Comparison of ENCODE assay signal across 16 cellular contexts in the genomic region with DNA sequence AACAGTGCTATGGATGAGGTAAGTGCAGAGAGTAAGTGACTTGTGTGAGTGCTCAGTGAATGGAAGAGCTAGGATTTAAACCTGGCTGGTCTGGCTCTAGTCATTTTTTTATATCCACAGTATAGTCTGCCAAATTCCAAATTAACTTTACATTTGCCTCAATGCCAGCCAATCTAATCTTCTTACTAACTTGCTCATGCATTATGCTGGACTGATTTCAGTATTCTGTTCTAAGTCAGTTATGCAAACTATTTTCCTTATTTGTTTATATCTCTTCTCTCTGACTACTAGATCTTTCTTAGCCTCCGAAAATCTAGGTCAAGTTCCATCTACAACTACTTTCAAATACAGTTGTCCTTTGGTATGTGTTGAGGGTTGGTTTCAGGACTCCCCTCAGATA.
A peak's percentile ranks its signal among the peaks of the same experiment; 100 is the strongest.
DNase-seq lines count a peak whose midpoint lies in the region; ATAC-seq, FAIRE-seq and TF ChIP-seq lines count a peak whose summit lies in the region.
"Had no signal": no experiment of that assay in that cellular context is flagged by ENCODE, and none has a peak within 500 bp of the region (broad histone marks: within the 10 kb centered on the region; RNA-seq: fewer than 3 reads in every experiment).

No MANE protein-coding gene starts in this region.

- H3K9ac ChIP-seq in SK-N-SH = no peak overlapping the region
- no peak overlapping the region for H3K9ac ChIP-seq in astrocyte (ENCODE audit: low read length)

- POLR2A ChIA-PET in SK-N-SH (lab: Yijun Ruan, JAX) = interaction anchor here (0.7 kb wide), 1 partner anchor 133 kb away, joined by 3 read pairs; a partner anchor contains a TSS

- H3K9me2 ChIP-seq in SK-N-SH = no peaks in the 10 kb centered on the region

- no peaks in the 10 kb centered on the region for H3K27me3 Mint-ChIP-seq in astrocyte (ENCODE audit: low read depth, unreplicated experiment)
- H3K27me3 Mint-ChIP-seq: IgD-negative memory B cell had no signal

- H3K4me1 ChIP-seq in SK-N-SH (ENCODE audit: control insufficient read depth in 1 of 2, insufficient read depth in 2 of 2, low read depth in 1 of 2, low read length in 1 of 2) = no peaks in the 10 kb centered on the region
- H3K4me1 ChIP-seq in astrocyte (ENCODE audit: insufficient read depth, low read length) = no peaks in the 10 kb centered on the region
- H3K4me1 ChIP-seq: SJCRH30 had no signal

- no peak overlapping the region for H3K4me3 Mint-ChIP-seq in astrocyte (ENCODE audit: unreplicated experiment)
- H3K4me3 Mint-ChIP-seq: IgD-negative memory B cell had no signal

- H3K27ac Mint-ChIP-seq in astrocyte (ENCODE audit: unreplicated experiment) = no peak overlapping the region
- H3K27ac Mint-ChIP-seq: IgD-negative memory B cell had no signal

- no peaks in the 10 kb centered on the region for H3K9me3 Mint-ChIP-seq in astrocyte (ENCODE audit: unreplicated experiment)

- H4K20me1 ChIP-seq in SK-N-SH (ENCODE audit: insufficient read depth) (no peaks in the 10 kb centered on the region), astrocyte (ENCODE audit: insufficient read depth, low read length) (no peaks in the 10 kb centered on the region)

- no peak overlapping the region for H3K4me3 ChIP-seq in SK-N-SH (ENCODE audit: low read depth in 2 of 2, low read length in 1 of 2)
- no peak overlapping the region for H3K4me3 ChIP-seq in astrocyte (ENCODE audit: insufficient read depth, low read depth, low read length)
- H3K4me3 ChIP-seq in retinal pigment epithelial cell (ENCODE audit: low read length) = no peak overlapping the region
- H3K4me3 ChIP-seq: SJCRH30 had no signal

- no peak for DNase-seq in SK-N-SH
- peak; percentile 18 for DNase-seq in astrocyte (ENCODE audit: low read depth)
- peak; percentile 83 for DNase-seq in fibroblast of peridontal ligament (ENCODE audit: extremely low read depth)
- peak; percentile 57 for DNase-seq in retinal pigment epithelial cell (ENCODE audit: low read depth)
- DNase-seq in hepatic stellate cell (ENCODE audit: low spot score) = no peak
- DNase-seq in cerebellar nuclear complex (lab: John Stamatoyannopoulos, UW) = no peak
- DNase-seq in NCI-H1092 treated with DMSO at 0.1 percent for 48 hours (lab: John Stamatoyannopoulos, UW) = no peak
- DNase-seq: H7, NCI-H1417, NCI-H1930, NCI-H774, SJCRH30 had no signal

- H3K4me1 Mint-ChIP-seq in astrocyte (ENCODE audit: low read depth, unreplicated experiment) = no peaks in the 10 kb centered on the region

- H3K36me3 ChIP-seq in SK-N-SH (replicated peaks in 1 of 2; ENCODE audit: control insufficient read depth in 1 of 2, insufficient read depth in 2 of 2, low read length in 1 of 2) (no peaks in the 10 kb centered on the region), astrocyte (ENCODE audit: insufficient read depth, low read length) (no peaks in the 10 kb centered on the region)
- H3K36me3 ChIP-seq: SJCRH30 had no signal

- TF ChIP-seq CTCF in SK-N-SH (IDR thresholded peaks at IDR 0.05) (no peak), astrocyte (IDR thresholded peaks at IDR 0.05; ENCODE audit: insufficient read depth, low read depth, low read length) (no peak), retinal pigment epithelial cell (conservative IDR thresholded peaks at IDR 0.05; ENCODE audit: low read depth, low read length) (no peak)

- no peaks in the 10 kb centered on the region for H3K9me3 ChIP-seq in SK-N-SH
- no peaks in the 10 kb centered on the region for H3K9me3 ChIP-seq in astrocyte (ENCODE audit: insufficient read depth, low read depth, low read length)
- H3K9me3 ChIP-seq: SJCRH30 had no signal

- H3K36me3 Mint-ChIP-seq in astrocyte (ENCODE audit: low read depth, unreplicated experiment) = no peaks in the 10 kb centered on the region

- no peak for TF ChIP-seq RAD21 in SK-N-SH (IDR thresholded peaks at IDR 0.05; ENCODE audit: low read length)

- no peak for FAIRE-seq in astrocyte (lab: Jason Lieb, UNC)

- H3K79me2 ChIP-seq in SK-N-SH (ENCODE audit: insufficient read depth) (no peaks in the 10 kb centered on the region), astrocyte (ENCODE audit: insufficient read depth, low read length) (no peaks in the 10 kb centered on the region)

- CTCF ChIA-PET in SK-N-SH (lab: Yijun Ruan, JAX) = no interaction called here

- peak; percentile 78 for ATAC-seq in SK-N-SH treated with all-trans-retinoic acid at 6 μM for 48 hours

- no peaks in the 10 kb centered on the region for H3K27me3 ChIP-seq in SK-N-SH (ENCODE audit: insufficient read depth)
- no peaks in the 10 kb centered on the region for H3K27me3 ChIP-seq in astrocyte (ENCODE audit: insufficient read depth, low read length)
- H3K27me3 ChIP-seq: SJCRH30 had no signal

- H3K27ac ChIP-seq in SK-N-SH (ENCODE audit: low read depth in 2 of 2, low read length in 1 of 2) = no peak overlapping the region
- no peak overlapping the region for H3K27ac ChIP-seq in astrocyte (ENCODE audit: low read depth, low read length)
- H3K27ac ChIP-seq: 22Rv1, C4-2B, SJCRH30 had no signal

- no peak overlapping the region for H2AFZ ChIP-seq in SK-N-SH (ENCODE audit: low read depth)
- no peak overlapping the region for H2AFZ ChIP-seq in astrocyte (ENCODE audit: low read depth, low read length)

- no peaks in the 10 kb centered on the region for H3F3A ChIP-seq in SK-N-SH (replicated peaks; ENCODE audit: insufficient read depth)

- 63% methylated on average over 1 of the region's 1 CpG for whole genome bisulfite sequencing in SK-N-SH (ENCODE audit: low lambda C conversion rate)

- no peak for TF ChIP-seq EP300 in SK-N-SH (IDR thresholded peaks at IDR 0.05; ENCODE audit: borderline replicate concordance in 1 of 2, low read depth in 1 of 2, low read length in 1 of 2)

- no peak overlapping the region for H3K4me2 ChIP-seq in SK-N-SH
- no peak overlapping the region for H3K4me2 ChIP-seq in astrocyte (ENCODE audit: low read length)

TF ChIP-seq in SK-N-SH treated with all-trans-retinoic acid at 6 μM for 48 hours, 23 proteins besides CTCF, POLR2A, EP300 and RAD21 (continues in another document):
- TF ChIP-seq ZC3H10 (CRISPR knock-in tag; IDR thresholded peaks at IDR 0.05) (no peak), ARNTL (CRISPR knock-in tag; IDR thresholded peaks at IDR 0.05; ENCODE audit: borderline replicate concordance, low read depth) (no peak), RARB (CRISPR knock-in tag; IDR thresholded peaks at IDR 0.05) (no peak), TCF4 (CRISPR knock-in tag; IDR thresholded peaks at IDR 0.05; ENCODE audit: borderline replicate concordance) (no peak), PPARA (CRISPR knock-in tag; IDR thresholded peaks at IDR 0.05; ENCODE audit: borderline replicate concordance) (no peak), ZFP30 (CRISPR knock-in tag; IDR thresholded peaks at IDR 0.05) (no peak), ZNF565 (CRISPR knock-in tag; conservative IDR thresholded peaks at IDR 0.05; ENCODE audit: low read depth) (no peak), ISL1 (CRISPR knock-in tag; IDR thresholded peaks at IDR 0.05) (no peak), GLIS3 (CRISPR knock-in tag; IDR thresholded peaks at IDR 0.05) (no peak), BACH2 (CRISPR knock-in tag; IDR thresholded peaks at IDR 0.05; ENCODE audit: borderline replicate concordance) (no peak)
- TF ChIP-seq, protein P1, sequence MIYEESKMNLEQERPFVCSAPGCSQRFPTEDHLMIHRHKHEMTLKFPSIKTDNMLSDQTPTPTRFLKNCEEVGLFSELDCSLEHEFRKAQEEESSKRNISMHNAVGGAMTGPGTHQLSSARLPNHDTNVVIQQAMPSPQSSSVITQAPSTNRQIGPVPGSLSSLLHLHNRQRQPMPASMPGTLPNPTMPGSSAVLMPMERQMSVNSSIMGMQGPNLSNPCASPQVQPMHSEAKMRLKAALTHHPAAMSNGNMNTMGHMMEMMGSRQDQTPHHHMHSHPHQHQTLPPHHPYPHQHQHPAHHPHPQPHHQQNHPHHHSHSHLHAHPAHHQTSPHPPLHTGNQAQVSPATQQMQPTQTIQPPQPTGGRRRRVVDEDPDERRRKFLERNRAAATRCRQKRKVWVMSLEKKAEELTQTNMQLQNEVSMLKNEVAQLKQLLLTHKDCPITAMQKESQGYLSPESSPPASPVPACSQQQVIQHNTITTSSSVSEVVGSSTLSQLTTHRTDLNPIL (CRISPR knock-in tag; IDR thresholded peaks at IDR 0.05; ENCODE audit: low read depth) = no peak

TF ChIP-seq in SK-N-SH, 30 proteins besides CTCF, POLR2A, EP300 and RAD21 (continues in another document):
- TF ChIP-seq, protein P2, sequence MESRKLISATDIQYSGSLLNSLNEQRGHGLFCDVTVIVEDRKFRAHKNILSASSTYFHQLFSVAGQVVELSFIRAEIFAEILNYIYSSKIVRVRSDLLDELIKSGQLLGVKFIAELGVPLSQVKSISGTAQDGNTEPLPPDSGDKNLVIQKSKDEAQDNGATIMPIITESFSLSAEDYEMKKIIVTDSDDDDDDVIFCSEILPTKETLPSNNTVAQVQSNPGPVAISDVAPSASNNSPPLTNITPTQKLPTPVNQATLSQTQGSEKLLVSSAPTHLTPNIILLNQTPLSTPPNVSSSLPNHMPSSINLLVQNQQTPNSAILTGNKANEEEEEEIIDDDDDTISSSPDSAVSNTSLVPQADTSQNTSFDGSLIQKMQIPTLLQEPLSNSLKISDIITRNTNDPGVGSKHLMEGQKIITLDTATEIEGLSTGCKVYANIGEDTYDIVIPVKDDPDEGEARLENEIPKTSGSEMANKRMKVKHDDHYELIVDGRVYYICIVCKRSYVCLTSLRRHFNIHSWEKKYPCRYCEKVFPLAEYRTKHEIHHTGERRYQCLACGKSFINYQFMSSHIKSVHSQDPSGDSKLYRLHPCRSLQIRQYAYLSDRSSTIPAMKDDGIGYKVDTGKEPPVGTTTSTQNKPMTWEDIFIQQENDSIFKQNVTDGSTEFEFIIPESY (IDR thresholded peaks at IDR 0.05; ENCODE audit: borderline replicate concordance, low read depth) = no peak
- TF ChIP-seq, protein P3, sequence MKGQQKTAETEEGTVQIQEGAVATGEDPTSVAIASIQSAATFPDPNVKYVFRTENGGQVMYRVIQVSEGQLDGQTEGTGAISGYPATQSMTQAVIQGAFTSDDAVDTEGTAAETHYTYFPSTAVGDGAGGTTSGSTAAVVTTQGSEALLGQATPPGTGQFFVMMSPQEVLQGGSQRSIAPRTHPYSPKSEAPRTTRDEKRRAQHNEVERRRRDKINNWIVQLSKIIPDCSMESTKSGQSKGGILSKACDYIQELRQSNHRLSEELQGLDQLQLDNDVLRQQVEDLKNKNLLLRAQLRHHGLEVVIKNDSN (IDR thresholded peaks at IDR 0.05; ENCODE audit: borderline replicate concordance, low read depth) = no peak
- no peak for TF ChIP-seq TCF12 (IDR thresholded peaks at IDR 0.05)
- TF ChIP-seq EZH2phosphoT487 (IDR thresholded peaks at IDR 0.05; ENCODE audit: borderline replicate concordance, low read depth) = no peak
- TF ChIP-seq, protein P4, sequence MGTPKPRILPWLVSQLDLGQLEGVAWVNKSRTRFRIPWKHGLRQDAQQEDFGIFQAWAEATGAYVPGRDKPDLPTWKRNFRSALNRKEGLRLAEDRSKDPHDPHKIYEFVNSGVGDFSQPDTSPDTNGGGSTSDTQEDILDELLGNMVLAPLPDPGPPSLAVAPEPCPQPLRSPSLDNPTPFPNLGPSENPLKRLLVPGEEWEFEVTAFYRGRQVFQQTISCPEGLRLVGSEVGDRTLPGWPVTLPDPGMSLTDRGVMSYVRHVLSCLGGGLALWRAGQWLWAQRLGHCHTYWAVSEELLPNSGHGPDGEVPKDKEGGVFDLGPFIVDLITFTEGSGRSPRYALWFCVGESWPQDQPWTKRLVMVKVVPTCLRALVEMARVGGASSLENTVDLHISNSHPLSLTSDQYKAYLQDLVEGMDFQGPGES (IDR thresholded peaks at IDR 0.05; ENCODE audit: low read depth, low read length) = no peak
- no peak for TF ChIP-seq SMC3 (IDR thresholded peaks at IDR 0.05; ENCODE audit: low read depth, low read length)

Comparison
In these comparisons a context has a peak if more than half of its experiments do, and no peak if none do; other contexts are left out.
1. DNase-seq: peak in astrocyte (single experiment), fibroblast of peridontal ligament (single experiment) and retinal pigment epithelial cell (single experiment); none in SK-N-SH (single experiment), hepatic stellate cell (single experiment), cerebellar nuclear complex (0 of 2) and NCI-H1092 treated with DMSO at 0.1 percent for 48 hours (single experiment).